Comparison of ENCODE assay signal across 9 cellular contexts in the genomic region with DNA sequence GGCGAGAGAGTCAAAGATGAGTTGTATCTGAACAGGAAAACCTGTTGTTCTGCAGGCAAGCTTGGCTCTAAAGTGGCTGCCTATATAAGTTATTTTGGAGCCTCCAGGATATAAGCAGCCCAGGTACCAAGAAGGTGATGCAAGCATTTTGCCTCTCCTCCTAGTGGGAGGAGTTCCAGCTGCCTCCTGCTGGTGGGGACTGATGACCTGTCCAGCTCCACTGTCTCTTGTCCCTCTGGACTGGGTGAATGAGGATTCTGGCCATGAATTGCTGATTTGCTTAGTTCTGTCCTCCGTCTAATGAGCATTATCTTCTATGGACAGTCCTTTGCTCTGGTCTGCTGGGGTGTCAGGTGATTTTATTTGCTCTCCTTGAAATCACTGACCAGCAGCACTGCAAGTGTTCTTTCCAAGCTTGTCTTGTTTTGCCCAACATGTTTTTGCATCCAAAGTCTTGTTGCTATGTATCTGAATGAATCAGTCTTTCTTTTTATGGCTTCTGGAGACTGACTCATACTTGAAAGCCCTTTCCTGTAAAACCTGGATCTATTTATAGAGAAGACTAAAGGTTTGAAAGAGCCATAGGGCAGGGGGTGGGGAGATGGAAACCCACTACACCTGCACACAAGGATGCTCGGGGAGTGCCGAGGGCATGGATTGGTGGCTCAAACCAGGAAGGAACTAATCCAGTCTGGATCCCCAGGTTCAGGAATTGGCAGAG. TPM values are rescaled to one million over a fixed set of nuclear protein-coding genes. Genes with fewer than 3 reads are reported as not detected.
DNase-seq lines count a peak whose midpoint lies in the region; ATAC-seq and TF ChIP-seq lines count a peak whose summit lies in the region.
"Had no signal": no experiment of that assay in that cellular context is flagged by ENCODE, and none has a peak within 500 bp of the region (broad histone marks: within the 10 kb centered on the region; RNA-seq: fewer than 3 reads in every experiment).

No MANE protein-coding gene starts in this region.

- ATAC-seq in foreskin keratinocyte (peak; percentile 89), GM18870 (IDR thresholded peaks at IDR 0.05; ENCODE audit: unreplicated experiment) (no peak), HG03571 (IDR thresholded peaks at IDR 0.05; ENCODE audit: unreplicated experiment) (no peak)

- TF ChIP-seq CTCF in foreskin keratinocyte (conservative IDR thresholded peaks at IDR 0.05), result peak; percentile 56

- DNase-seq in HCEC 1CT (peak; percentile 72), foreskin keratinocyte (peak; percentile 96 to 97), skeletal muscle cell (ENCODE audit: low read depth) (peak; percentile 48), HuH-7 (ENCODE audit: low spot score) (no peak), NCI-H446 (lab: John Stamatoyannopoulos, UW) (no peak)
- DNase-seq in activated T-helper 1 cell treated with anti-CD3 and anti-CD28 coated beads, Interleukin-12 subunit alpha, Interleukin-12 subunit beta, Interleukin-2, Interleukin-4 antibody, amounts not matched to agents 30 ng/mL and 10 ng/mL and 1 ng/mL, durations not matched to agents 14 hours and 24 hours and 36 hours (ENCODE audit: low spot score), result no peak

- peak overlapping the region; percentile 20 for H3K4me3 Mint-ChIP-seq in activated T-helper 1 cell treated with anti-CD3 and anti-CD28 coated beads, Interleukin-12 subunit alpha, Interleukin-12 subunit beta, Interleukin-2, Interleukin-4 antibody, amounts not matched to agents 30 ng/mL and 10 ng/mL and 1 ng/mL, durations not matched to agents 14 hours and 24 hours and 36 hours

- H3K27me3 ChIP-seq in foreskin keratinocyte, result no peaks in the 10 kb centered on the region

- H3K4me1 ChIP-seq in foreskin keratinocyte, result peaks cover 23% of the 10 kb centered on the region

- peak overlapping the region; percentile 83 for H3K27ac Mint-ChIP-seq in activated T-helper 1 cell treated with anti-CD3 and anti-CD28 coated beads, Interleukin-12 subunit alpha, Interleukin-12 subunit beta, Interleukin-2, Interleukin-4 antibody, amounts not matched to agents 30 ng/mL and 10 ng/mL and 1 ng/mL, durations not matched to agents 14 hours and 24 hours and 36 hours

- no peaks in the 10 kb centered on the region for H3K27me3 Mint-ChIP-seq in activated T-helper 1 cell treated with anti-CD3 and anti-CD28 coated beads, Interleukin-12 subunit alpha, Interleukin-12 subunit beta, Interleukin-2, Interleukin-4 antibody, amounts not matched to agents 30 ng/mL and 10 ng/mL and 1 ng/mL, durations not matched to agents 14 hours and 24 hours and 36 hours (ENCODE audit: insufficient read depth)

- no peak overlapping the region for H3K4me3 ChIP-seq in skeletal muscle cell (ENCODE audit: low read depth, low read length)
- H3K4me3 ChIP-seq: skin epidermis had no signal

- intact Hi-C loops in activated T-helper 1 cell treated with anti-CD3 and anti-CD28 coated beads, Interleukin-12 subunit alpha, Interleukin-12 subunit beta, Interleukin-2, Interleukin-4 antibody, amounts not matched to agents 30 ng/mL and 10 ng/mL and 1 ng/mL, durations not matched to agents 14 hours and 24 hours and 36 hours (cut with micrococcal nuclease), result no loop called here

- H3K4me1 Mint-ChIP-seq in activated T-helper 1 cell treated with anti-CD3 and anti-CD28 coated beads, Interleukin-12 subunit alpha, Interleukin-12 subunit beta, Interleukin-2, Interleukin-4 antibody, amounts not matched to agents 30 ng/mL and 10 ng/mL and 1 ng/mL, durations not matched to agents 14 hours and 24 hours and 36 hours (ENCODE audit: low read depth), result peaks cover 15% of the 10 kb centered on the region

- no peaks in the 10 kb centered on the region for H3K9me3 Mint-ChIP-seq in activated T-helper 1 cell treated with anti-CD3 and anti-CD28 coated beads, Interleukin-12 subunit alpha, Interleukin-12 subunit beta, Interleukin-2, Interleukin-4 antibody, amounts not matched to agents 30 ng/mL and 10 ng/mL and 1 ng/mL, durations not matched to agents 14 hours and 24 hours and 36 hours

- H3K27ac ChIP-seq in foreskin keratinocyte, result peak overlapping the region; percentile 30

- no peaks in the 10 kb centered on the region for H3K36me3 Mint-ChIP-seq in activated T-helper 1 cell treated with anti-CD3 and anti-CD28 coated beads, Interleukin-12 subunit alpha, Interleukin-12 subunit beta, Interleukin-2, Interleukin-4 antibody, amounts not matched to agents 30 ng/mL and 10 ng/mL and 1 ng/mL, durations not matched to agents 14 hours and 24 hours and 36 hours (ENCODE audit: low read depth)

RNA-seq across cellular contexts. Expression of a gene that starts 40.6 kb away (rescaled TPM):
- 0.13 and 0.54 TPM in 2 replicates for total RNA-seq in activated T-helper 1 cell treated with anti-CD3 and anti-CD28 coated beads, Interleukin-12 subunit alpha, Interleukin-12 subunit beta, Interleukin-2, Interleukin-4 antibody, amounts not matched to agents 30 ng/mL and 10 ng/mL and 1 ng/mL, durations not matched to agents 14 hours and 24 hours and 36 hours
- not detected in 2 replicates for total RNA-seq in foreskin keratinocyte
- not detected in 2 replicates for polyA plus RNA-seq in foreskin keratinocyte

RNA-seq across cellular contexts. Expression of a gene that starts 42.4 kb away (rescaled TPM):
- total RNA-seq in activated T-helper 1 cell treated with anti-CD3 and anti-CD28 coated beads, Interleukin-12 subunit alpha, Interleukin-12 subunit beta, Interleukin-2, Interleukin-4 antibody, amounts not matched to agents 30 ng/mL and 10 ng/mL and 1 ng/mL, durations not matched to agents 14 hours and 24 hours and 36 hours, result 94.3 and 96.2 TPM in 2 replicates
- 74.7 and 79.2 TPM in 2 replicates for total RNA-seq in foreskin keratinocyte
- polyA plus RNA-seq in foreskin keratinocyte, result 83.3 and 84.4 TPM in 2 replicates

RNA-seq across cellular contexts. Expression of a gene that starts 42.5 kb away (rescaled TPM):
- 8.4 and 8.9 TPM in 2 replicates for total RNA-seq in activated T-helper 1 cell treated with anti-CD3 and anti-CD28 coated beads, Interleukin-12 subunit alpha, Interleukin-12 subunit beta, Interleukin-2, Interleukin-4 antibody, amounts not matched to agents 30 ng/mL and 10 ng/mL and 1 ng/mL, durations not matched to agents 14 hours and 24 hours and 36 hours
- total RNA-seq in foreskin keratinocyte, result 1.4 and 2.1 TPM in 2 replicates
- 0.58 and 0.68 TPM in 2 replicates for polyA plus RNA-seq in foreskin keratinocyte

RNA-seq across cellular contexts. Expression of a gene that starts 53.4 kb away (rescaled TPM):
- not detected in 2 replicates for total RNA-seq in activated T-helper 1 cell treated with anti-CD3 and anti-CD28 coated beads, Interleukin-12 subunit alpha, Interleukin-12 subunit beta, Interleukin-2, Interleukin-4 antibody, amounts not matched to agents 30 ng/mL and 10 ng/mL and 1 ng/mL, durations not matched to agents 14 hours and 24 hours and 36 hours
- total RNA-seq in foreskin keratinocyte, result not detected in 2 replicates
- polyA plus RNA-seq in foreskin keratinocyte, result not detected in 2 replicates

Comparison
In these comparisons a context has a peak if more than half of its experiments do, and no peak if none do; other contexts are left out.
1. DNase-seq: peak in HCEC 1CT (single experiment), foreskin keratinocyte (2 of 2) and skeletal muscle cell (single experiment); none in activated T-helper 1 cell treated with anti-CD3 and anti-CD28 coated beads, Interleukin-12 subunit alpha, Interleukin-12 subunit beta, Interleukin-2, Interleukin-4 antibody, amounts not matched to agents 30 ng/mL and 10 ng/mL and 1 ng/mL, durations not matched to agents 14 hours and 24 hours and 36 hours (single experiment), HuH-7 (single experiment) and NCI-H446 (0 of 2).